Comparison of ENCODE assay signal across 1 cellular context in the genomic region with DNA sequence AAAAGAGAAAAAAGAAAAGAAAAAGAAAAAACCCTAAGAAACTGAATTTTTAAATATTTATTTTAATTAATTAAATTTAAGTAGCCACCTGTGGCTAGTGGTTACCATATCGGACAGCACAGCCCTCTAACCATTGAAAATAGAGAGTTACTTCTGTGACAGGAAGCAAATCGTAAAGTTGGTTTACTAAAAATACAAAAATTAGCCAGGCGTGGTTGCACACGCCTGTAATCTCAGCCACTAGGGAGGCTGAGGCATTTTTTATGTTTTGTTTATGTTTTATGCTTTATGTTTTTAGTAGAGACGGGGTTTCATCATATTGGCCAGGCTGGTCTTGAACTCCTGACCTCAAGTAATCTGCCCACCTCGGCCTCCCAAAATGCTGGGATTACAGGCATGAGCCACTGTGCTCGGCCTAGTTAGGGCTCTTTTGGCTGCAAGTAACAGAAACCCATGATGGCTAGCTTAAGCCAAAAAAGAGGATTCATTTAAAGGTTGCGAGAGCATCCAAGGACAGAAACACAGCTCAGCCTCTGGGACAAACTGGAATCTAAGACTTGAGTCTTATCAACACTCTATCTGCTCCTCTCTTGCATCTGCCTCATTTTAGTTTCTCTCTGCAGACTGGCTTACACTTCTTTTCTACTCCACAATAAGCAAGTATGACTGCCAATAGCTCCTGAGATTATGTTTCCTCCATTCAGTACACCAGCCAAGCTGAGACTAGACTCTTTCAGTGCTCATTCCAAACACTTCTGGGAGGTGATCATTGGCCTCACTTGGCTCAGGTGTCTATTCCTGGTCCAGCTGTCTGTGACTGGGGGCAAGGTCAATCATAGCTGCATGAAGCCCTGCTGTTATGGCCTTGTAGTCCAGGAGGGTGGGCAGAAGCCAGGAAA.
TF ChIP-seq lines count a peak whose summit lies in the region.

No MANE protein-coding gene starts in this region.

TF ChIP-seq in GM12878, 131 proteins besides CTCF, POLR2A, EP300 and RAD21 (continued from another document):
- no peak for TF ChIP-seq PML (IDR thresholded peaks at IDR 0.05; ENCODE audit: low read length)
- TF ChIP-seq HDGF (IDR thresholded peaks at IDR 0.05), result no peak
- no peak for TF ChIP-seq IKZF2 (IDR thresholded peaks at IDR 0.05)
